In genomic region chr10:73908853-73909611, GRCh38 we compare ENCODE assay signal across 8 cellular contexts. TPM values are rescaled to one million over a fixed set of nuclear protein-coding genes. Genes with fewer than 3 reads are reported as not detected.
DNase-seq lines count a peak whose midpoint lies in the region; ATAC-seq and TF ChIP-seq lines count a peak whose summit lies in the region.

No MANE protein-coding gene starts in this region.

- POLR2A ChIA-PET in HCT116 (lab: Charles Lee), result interaction anchor here (0.7 to 5.7 kb wide), 6 partner anchors 9 to 1216 kb away, joined by 3 to 98 read pairs (median 4); no protein-coding TSS in a partner anchor

- TSS peak; percentile 40 for BruUV-seq in HCT116 (replicated peaks; lab: Mats Ljungman, UMichigan)

- no peaks in the 10 kb centered on the region for H4K20me1 ChIP-seq in HCT116 (ENCODE audit: insufficient read depth)

- TF ChIP-seq RAD21 in HCT116 (IDR thresholded peaks at IDR 0.05; ENCODE audit: low read depth), result no peak

- no peak overlapping the region for H2AFZ ChIP-seq in HCT116 (ENCODE audit: low read depth, low read length, poor library complexity, severe bottlenecking)

- H3K9ac ChIP-seq in HCT116 (ENCODE audit: low read length), result peak overlapping the region; percentile 77

- H3K4me3 ChIP-seq in HCT116 (replicated peaks in 1 of 2; ENCODE audit: low read depth in 1 of 2, low read length in 2 of 2), result peak overlapping the region; percentile 14 to 23
- H3K4me3 ChIP-seq in right cardiac atrium (ENCODE audit: low read length), result no peak overlapping the region

- RAD21 ChIA-PET in HCT116 (lab: Charles Lee; ENCODE audit: low non-redundant PET in 1 of 2, low total read pairs in 2 of 2, uncharacterized antibody in 2 of 2, unreplicated experiment in 2 of 2), result interaction anchor here (0.7 to 2.0 kb wide), 5 partner anchors 9 to 23 kb away, joined by 3 to 5 read pairs (median 3); no protein-coding TSS in a partner anchor

- H3K9me2 ChIP-seq in HCT116 (ENCODE audit: insufficient read depth), result no peaks in the 10 kb centered on the region

- CTCF ChIA-PET in HCT116 (lab: Charles Lee), result interaction anchor here (1.0 to 1.3 kb wide), 2 partner anchors 20 to 23 kb away, joined by 3 read pairs; no protein-coding TSS in a partner anchor

- no peaks in the 10 kb centered on the region; a peak in 2 of 4 replicates for H3K36me3 ChIP-seq in HCT116 (ENCODE audit: control insufficient read depth in 1 of 2, insufficient read depth in 2 of 2, low read length in 2 of 2)

- peak overlapping the region; percentile 97 for H3K4me2 ChIP-seq in HCT116 (ENCODE audit: low read length)

- peak; percentile 97 for DNase-seq in Daoy (ENCODE audit: low read depth)
- no peak for DNase-seq in HCT116 (ENCODE audit: low read depth, low spot score)
- peak; percentile 20 for DNase-seq in OCI-M2 (lab: John Stamatoyannopoulos, UW; ENCODE audit: unreplicated experiment)
- DNase-seq in activated T-helper 9 cell treated with anti-CD3 and anti-CD28 coated beads, Interleukin-2, amount 50 U/mL, for 16 hours (ENCODE audit: low read depth), result peak; percentile 55
- peak in 1 of 3 donors; percentile 65 for DNase-seq in right cardiac atrium
- DNase-seq in stimulated activated CD4-positive, alpha-beta T cell treated with anti-CD3 and anti-CD28 coated beads, TNF-alpha, amount 100 ng/mL, for 24 hours (ENCODE audit: low read depth in 3 of 3), result peak in 2 of 3 experiments; percentile 29 to 67
- DNase-seq in NCI-H82 treated with DMSO at 0.1 percent for 48 hours (lab: John Stamatoyannopoulos, UW; ENCODE audit: unreplicated experiment), result no peak

- H3K27me3 ChIP-seq in HCT116 (ENCODE audit: insufficient read depth, low read length) (no peaks in the 10 kb centered on the region), right cardiac atrium (ENCODE audit: control insufficient read depth, insufficient read depth) (no peaks in the 10 kb centered on the region)

- ATAC-seq in HCT116 (no peak), right cardiac atrium (peak; percentile 6 to 61), HG02870 (IDR thresholded peaks at IDR 0.05; ENCODE audit: unreplicated experiment) (no peak)

- H3K27ac ChIP-seq in HCT116 (ENCODE audit: low read depth, low read length), result peak overlapping the region; percentile 92
- peak overlapping the region; percentile 70 for H3K27ac ChIP-seq in right cardiac atrium (ENCODE audit: low read length)

- H3K9me3 ChIP-seq in HCT116 (ENCODE audit: control insufficient read depth in 1 of 2, insufficient read depth in 1 of 2, low read depth in 1 of 2, low read length in 2 of 2), result no peaks in the 10 kb centered on the region
- no peaks in the 10 kb centered on the region for H3K9me3 ChIP-seq in right cardiac atrium (ENCODE audit: control insufficient read depth, low read length)

- H3K4me1 ChIP-seq in HCT116 (ENCODE audit: control insufficient read depth in 1 of 2, insufficient read depth in 2 of 2, low read length in 2 of 2) (peaks cover 56 to 73% of the 10 kb centered on the region in 2 experiments), right cardiac atrium (ENCODE audit: control insufficient read depth, insufficient read depth, low read length) (peaks cover 18% of the 10 kb centered on the region)

- peaks cover 9% of the 10 kb centered on the region; the same call in 1 of the 2 replicates for H3K79me2 ChIP-seq in HCT116 (ENCODE audit: insufficient read depth, low read length)

- TF ChIP-seq CTCF in HCT116 (IDR thresholded peaks at IDR 0.05 in 2 of 3, conservative IDR thresholded peaks at IDR 0.05 in 1 of 3; ENCODE audit: borderline replicate concordance in 1 of 3, insufficient read depth in 1 of 3, low read depth in 2 of 3, low read length in 2 of 3), result no peak

- TF ChIP-seq POLR2A in HCT116 (IDR thresholded peaks at IDR 0.05; ENCODE audit: borderline replicate concordance, extremely low read depth, insufficient read depth, insufficient read length), result no peak

- WGBS in right cardiac atrium, result 27% methylated on average over 11 of the region's 11 CpGs

- intact Hi-C loops in HCT116 (cut with micrococcal nuclease), result no loop called here
- intact Hi-C loops in right cardiac atrium (cut with DNase I), result no loop called here

TF ChIP-seq in HCT116, 20 proteins besides CTCF, POLR2A, EP300 and RAD21:
- peak; percentile 66 for TF ChIP-seq POLR2AphosphoS5 (IDR thresholded peaks at IDR 0.05; ENCODE audit: low read depth, low read length)
- peak; percentile 34 for TF ChIP-seq TCF7L2 (IDR thresholded peaks at IDR 0.05; ENCODE audit: borderline replicate concordance, extremely low read depth, insufficient read depth, insufficient read length)
- TF ChIP-seq YY1 (IDR thresholded peaks at IDR 0.05; ENCODE audit: extremely low read depth, insufficient replicate concordance, low read depth, low read length), result no peak

RNA-seq across cellular contexts. Expression of gene PLAU, which starts 1.9 kb away (rescaled TPM):
- 159 and 165 TPM in 2 replicates for total RNA-seq in Daoy (2014; rRNA removed; shearing (Covaris generic))
- total RNA-seq in HCT116 (2021; ENCODE audit: unreplicated experiment) (60.3 TPM), right cardiac atrium (1 to 10 TPM; 4.8 to 7.1 (median 5.6) TPM)
- 103 and 107 TPM in 2 replicates for polyA plus RNA-seq in HCT116 (2012)
- polyA plus RNA-seq in right cardiac atrium, result 7.0 TPM

RNA-seq across cellular contexts. Expression of gene CAMK2G, which starts 34.7 kb away (rescaled TPM):
- 12.2 and 14.6 TPM in 2 replicates for total RNA-seq in Daoy (2014; rRNA removed; shearing (Covaris generic))
- 28.3 TPM for total RNA-seq in HCT116 (2021; ENCODE audit: unreplicated experiment)
- polyA plus RNA-seq in HCT116 (2012), result 23.4 and 24.6 TPM in 2 replicates
- 10 to 100 TPM; 10.0 to 18.2 (median 13.7) TPM for total RNA-seq in right cardiac atrium
- polyA plus RNA-seq in right cardiac atrium, result 7.3 TPM

Comparison
In these comparisons a context has a peak if more than half of its experiments do, and no peak if none do; other contexts are left out.
1. DNase-seq: peak in Daoy (single experiment), OCI-M2 (single experiment), activated T-helper 9 cell treated with anti-CD3 and anti-CD28 coated beads, Interleukin-2, amount 50 U/mL, for 16 hours (single experiment) and stimulated activated CD4-positive, alpha-beta T cell treated with anti-CD3 and anti-CD28 coated beads, TNF-alpha, amount 100 ng/mL, for 24 hours (2 of 3); none in HCT116 (single experiment) and NCI-H82 treated with DMSO at 0.1 percent for 48 hours (single experiment).
2. ATAC-seq: peak in right cardiac atrium (2 of 2); none in HCT116 (single experiment) and HG02870 (single experiment).